Comparison of ENCODE assay signal across 1 cellular context in genomic region chrX:13036896-13037295, GRCh38.
A peak's percentile ranks its signal among the peaks of the same experiment; 100 is the strongest.
TF ChIP-seq lines count a peak whose summit lies in the region.

No MANE protein-coding gene starts in this region.

TF ChIP-seq in K562, 482 proteins besides CTCF, POLR2A, EP300 and RAD21 (continued from another document):
- TF ChIP-seq, protein P1, sequence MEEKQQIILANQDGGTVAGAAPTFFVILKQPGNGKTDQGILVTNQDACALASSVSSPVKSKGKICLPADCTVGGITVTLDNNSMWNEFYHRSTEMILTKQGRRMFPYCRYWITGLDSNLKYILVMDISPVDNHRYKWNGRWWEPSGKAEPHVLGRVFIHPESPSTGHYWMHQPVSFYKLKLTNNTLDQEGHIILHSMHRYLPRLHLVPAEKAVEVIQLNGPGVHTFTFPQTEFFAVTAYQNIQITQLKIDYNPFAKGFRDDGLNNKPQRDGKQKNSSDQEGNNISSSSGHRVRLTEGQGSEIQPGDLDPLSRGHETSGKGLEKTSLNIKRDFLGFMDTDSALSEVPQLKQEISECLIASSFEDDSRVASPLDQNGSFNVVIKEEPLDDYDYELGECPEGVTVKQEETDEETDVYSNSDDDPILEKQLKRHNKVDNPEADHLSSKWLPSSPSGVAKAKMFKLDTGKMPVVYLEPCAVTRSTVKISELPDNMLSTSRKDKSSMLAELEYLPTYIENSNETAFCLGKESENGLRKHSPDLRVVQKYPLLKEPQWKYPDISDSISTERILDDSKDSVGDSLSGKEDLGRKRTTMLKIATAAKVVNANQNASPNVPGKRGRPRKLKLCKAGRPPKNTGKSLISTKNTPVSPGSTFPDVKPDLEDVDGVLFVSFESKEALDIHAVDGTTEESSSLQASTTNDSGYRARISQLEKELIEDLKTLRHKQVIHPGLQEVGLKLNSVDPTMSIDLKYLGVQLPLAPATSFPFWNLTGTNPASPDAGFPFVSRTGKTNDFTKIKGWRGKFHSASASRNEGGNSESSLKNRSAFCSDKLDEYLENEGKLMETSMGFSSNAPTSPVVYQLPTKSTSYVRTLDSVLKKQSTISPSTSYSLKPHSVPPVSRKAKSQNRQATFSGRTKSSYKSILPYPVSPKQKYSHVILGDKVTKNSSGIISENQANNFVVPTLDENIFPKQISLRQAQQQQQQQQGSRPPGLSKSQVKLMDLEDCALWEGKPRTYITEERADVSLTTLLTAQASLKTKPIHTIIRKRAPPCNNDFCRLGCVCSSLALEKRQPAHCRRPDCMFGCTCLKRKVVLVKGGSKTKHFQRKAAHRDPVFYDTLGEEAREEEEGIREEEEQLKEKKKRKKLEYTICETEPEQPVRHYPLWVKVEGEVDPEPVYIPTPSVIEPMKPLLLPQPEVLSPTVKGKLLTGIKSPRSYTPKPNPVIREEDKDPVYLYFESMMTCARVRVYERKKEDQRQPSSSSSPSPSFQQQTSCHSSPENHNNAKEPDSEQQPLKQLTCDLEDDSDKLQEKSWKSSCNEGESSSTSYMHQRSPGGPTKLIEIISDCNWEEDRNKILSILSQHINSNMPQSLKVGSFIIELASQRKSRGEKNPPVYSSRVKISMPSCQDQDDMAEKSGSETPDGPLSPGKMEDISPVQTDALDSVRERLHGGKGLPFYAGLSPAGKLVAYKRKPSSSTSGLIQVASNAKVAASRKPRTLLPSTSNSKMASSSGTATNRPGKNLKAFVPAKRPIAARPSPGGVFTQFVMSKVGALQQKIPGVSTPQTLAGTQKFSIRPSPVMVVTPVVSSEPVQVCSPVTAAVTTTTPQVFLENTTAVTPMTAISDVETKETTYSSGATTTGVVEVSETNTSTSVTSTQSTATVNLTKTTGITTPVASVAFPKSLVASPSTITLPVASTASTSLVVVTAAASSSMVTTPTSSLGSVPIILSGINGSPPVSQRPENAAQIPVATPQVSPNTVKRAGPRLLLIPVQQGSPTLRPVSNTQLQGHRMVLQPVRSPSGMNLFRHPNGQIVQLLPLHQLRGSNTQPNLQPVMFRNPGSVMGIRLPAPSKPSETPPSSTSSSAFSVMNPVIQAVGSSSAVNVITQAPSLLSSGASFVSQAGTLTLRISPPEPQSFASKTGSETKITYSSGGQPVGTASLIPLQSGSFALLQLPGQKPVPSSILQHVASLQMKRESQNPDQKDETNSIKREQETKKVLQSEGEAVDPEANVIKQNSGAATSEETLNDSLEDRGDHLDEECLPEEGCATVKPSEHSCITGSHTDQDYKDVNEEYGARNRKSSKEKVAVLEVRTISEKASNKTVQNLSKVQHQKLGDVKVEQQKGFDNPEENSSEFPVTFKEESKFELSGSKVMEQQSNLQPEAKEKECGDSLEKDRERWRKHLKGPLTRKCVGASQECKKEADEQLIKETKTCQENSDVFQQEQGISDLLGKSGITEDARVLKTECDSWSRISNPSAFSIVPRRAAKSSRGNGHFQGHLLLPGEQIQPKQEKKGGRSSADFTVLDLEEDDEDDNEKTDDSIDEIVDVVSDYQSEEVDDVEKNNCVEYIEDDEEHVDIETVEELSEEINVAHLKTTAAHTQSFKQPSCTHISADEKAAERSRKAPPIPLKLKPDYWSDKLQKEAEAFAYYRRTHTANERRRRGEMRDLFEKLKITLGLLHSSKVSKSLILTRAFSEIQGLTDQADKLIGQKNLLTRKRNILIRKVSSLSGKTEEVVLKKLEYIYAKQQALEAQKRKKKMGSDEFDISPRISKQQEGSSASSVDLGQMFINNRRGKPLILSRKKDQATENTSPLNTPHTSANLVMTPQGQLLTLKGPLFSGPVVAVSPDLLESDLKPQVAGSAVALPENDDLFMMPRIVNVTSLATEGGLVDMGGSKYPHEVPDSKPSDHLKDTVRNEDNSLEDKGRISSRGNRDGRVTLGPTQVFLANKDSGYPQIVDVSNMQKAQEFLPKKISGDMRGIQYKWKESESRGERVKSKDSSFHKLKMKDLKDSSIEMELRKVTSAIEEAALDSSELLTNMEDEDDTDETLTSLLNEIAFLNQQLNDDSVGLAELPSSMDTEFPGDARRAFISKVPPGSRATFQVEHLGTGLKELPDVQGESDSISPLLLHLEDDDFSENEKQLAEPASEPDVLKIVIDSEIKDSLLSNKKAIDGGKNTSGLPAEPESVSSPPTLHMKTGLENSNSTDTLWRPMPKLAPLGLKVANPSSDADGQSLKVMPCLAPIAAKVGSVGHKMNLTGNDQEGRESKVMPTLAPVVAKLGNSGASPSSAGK (IDR thresholded peaks at IDR 0.05) = peak; percentile 72; the same call in 1 of the 2 replicates
- TF ChIP-seq MCM2 (IDR thresholded peaks at IDR 0.05; ENCODE audit: low read depth) (no peak), RBM25 (IDR thresholded peaks at IDR 0.05; ENCODE audit: low read depth, low read length, severe bottlenecking) (no peak), ZFP1 (CRISPR knock-in tag; IDR thresholded peaks at IDR 0.05) (no peak), CBFA2T3 (IDR thresholded peaks at IDR 0.05) (peak; percentile 60), SMAD2 (IDR thresholded peaks at IDR 0.05; ENCODE audit: low read depth, low read length) (no peak), OTX1 (CRISPR knock-in tag; IDR thresholded peaks at IDR 0.05) (no peak), DPF2 (IDR thresholded peaks at IDR 0.05) (peak; percentile 36; the same call in 1 of the 2 replicates), NBN (IDR thresholded peaks at IDR 0.05; ENCODE audit: low read depth) (no peak), ASH1L (IDR thresholded peaks at IDR 0.05; ENCODE audit: borderline replicate concordance, low read depth, partially characterized antibody) (no peak), ARHGAP35 (IDR thresholded peaks at IDR 0.05; ENCODE audit: partially characterized antibody) (no peak), ELF4 (CRISPR knock-in tag; IDR thresholded peaks at IDR 0.05) (no peak), RFX7 (CRISPR knock-in tag; IDR thresholded peaks at IDR 0.05) (no peak), SMAD1 (IDR thresholded peaks at IDR 0.05; ENCODE audit: low read depth, low read length, partially characterized antibody) (no peak), LEF1 (IDR thresholded peaks at IDR 0.05) (no peak), NCOA4 (IDR thresholded peaks at IDR 0.05; ENCODE audit: partially characterized antibody) (no peak), DNMT1 (IDR thresholded peaks at IDR 0.05) (no peak)
- TF ChIP-seq, protein P2, sequence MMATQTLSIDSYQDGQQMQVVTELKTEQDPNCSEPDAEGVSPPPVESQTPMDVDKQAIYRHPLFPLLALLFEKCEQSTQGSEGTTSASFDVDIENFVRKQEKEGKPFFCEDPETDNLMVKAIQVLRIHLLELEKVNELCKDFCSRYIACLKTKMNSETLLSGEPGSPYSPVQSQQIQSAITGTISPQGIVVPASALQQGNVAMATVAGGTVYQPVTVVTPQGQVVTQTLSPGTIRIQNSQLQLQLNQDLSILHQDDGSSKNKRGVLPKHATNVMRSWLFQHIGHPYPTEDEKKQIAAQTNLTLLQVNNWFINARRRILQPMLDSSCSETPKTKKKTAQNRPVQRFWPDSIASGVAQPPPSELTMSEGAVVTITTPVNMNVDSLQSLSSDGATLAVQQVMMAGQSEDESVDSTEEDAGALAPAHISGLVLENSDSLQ (IDR thresholded peaks at IDR 0.05) = peak; percentile 36; the same call in 1 of the 2 replicates
- TF ChIP-seq, protein P3, sequence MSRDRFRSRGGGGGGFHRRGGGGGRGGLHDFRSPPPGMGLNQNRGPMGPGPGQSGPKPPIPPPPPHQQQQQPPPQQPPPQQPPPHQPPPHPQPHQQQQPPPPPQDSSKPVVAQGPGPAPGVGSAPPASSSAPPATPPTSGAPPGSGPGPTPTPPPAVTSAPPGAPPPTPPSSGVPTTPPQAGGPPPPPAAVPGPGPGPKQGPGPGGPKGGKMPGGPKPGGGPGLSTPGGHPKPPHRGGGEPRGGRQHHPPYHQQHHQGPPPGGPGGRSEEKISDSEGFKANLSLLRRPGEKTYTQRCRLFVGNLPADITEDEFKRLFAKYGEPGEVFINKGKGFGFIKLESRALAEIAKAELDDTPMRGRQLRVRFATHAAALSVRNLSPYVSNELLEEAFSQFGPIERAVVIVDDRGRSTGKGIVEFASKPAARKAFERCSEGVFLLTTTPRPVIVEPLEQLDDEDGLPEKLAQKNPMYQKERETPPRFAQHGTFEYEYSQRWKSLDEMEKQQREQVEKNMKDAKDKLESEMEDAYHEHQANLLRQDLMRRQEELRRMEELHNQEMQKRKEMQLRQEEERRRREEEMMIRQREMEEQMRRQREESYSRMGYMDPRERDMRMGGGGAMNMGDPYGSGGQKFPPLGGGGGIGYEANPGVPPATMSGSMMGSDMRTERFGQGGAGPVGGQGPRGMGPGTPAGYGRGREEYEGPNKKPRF (IDR thresholded peaks at IDR 0.05; ENCODE audit: low read depth, low read length) = no peak
